Comparison of ENCODE assay signal across 1 cellular context in the genomic region with DNA sequence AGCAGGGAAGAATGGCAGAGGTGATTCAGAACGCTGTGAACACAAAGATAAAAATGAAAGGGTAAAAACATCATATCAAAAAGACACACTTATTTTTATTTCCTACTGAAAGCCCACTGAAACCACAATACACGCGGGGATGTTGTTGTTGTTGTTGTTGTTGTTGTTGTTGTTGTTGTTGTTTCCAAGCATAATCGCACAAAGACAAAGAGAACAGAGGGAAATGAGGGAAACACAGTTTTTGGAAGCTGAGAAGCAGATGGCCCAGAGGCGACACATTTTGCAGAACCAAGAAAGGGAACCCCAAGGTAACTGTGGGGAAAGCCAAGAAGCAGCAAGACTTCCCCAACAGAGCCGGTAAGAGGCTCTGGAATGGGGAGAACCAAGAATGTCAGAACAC.
TF ChIP-seq lines count a peak whose summit lies in the region.

No MANE protein-coding gene starts in this region.

TF ChIP-seq in GM12878, 131 proteins besides CTCF, POLR2A, EP300 and RAD21:
- TF ChIP-seq IKZF1 (conservative IDR thresholded peaks at IDR 0.05) = 0 out of 2 replicates have a peak, but pooled peaks have one; percentile 14
- TF ChIP-seq STAT1 (conservative IDR thresholded peaks at IDR 0.05) = no peak
- no peak for TF ChIP-seq GABPA (IDR thresholded peaks at IDR 0.05; ENCODE audit: low read depth)
